18 cellular contexts compared by ENCODE assay signal in the genomic region with DNA sequence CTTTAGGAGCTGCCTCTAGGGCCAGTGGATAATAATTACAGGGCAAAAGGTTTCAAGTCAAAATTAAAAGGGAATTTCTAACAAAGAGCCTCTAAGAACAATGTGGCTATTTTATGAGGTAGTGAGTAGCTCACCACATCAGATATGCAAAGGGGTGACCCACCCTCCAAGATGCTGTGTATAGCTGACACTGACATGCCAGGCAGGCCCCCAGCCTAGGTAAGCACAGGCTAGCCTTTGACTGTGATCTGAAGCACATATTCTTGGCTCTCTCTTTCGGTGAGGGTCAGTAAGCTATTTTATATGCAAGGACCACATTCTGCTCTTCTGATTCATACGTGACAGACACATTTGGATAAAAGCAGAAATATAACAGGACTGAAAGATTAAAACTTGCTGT. TPM values are rescaled to one million over a fixed set of nuclear protein-coding genes. Genes with fewer than 3 reads are reported as not detected.
DNase-seq lines count a peak whose midpoint lies in the region; ATAC-seq and TF ChIP-seq lines count a peak whose summit lies in the region.
"Had no signal": no experiment of that assay in that cellular context is flagged by ENCODE, and none has a peak within 500 bp of the region (broad histone marks: within the 10 kb centered on the region; RNA-seq: fewer than 3 reads in every experiment).

No MANE protein-coding gene starts in this region.

- POLR2A ChIA-PET in SK-N-SH (lab: Yijun Ruan, JAX) (no interaction called here), Panc1 (lab: Charles Lee) (interaction anchor here (0.6 kb wide), 1 partner anchor 16 kb away, joined by 3 read pairs; no protein-coding TSS in a partner anchor)

- TF ChIP-seq CTCF in SK-N-SH (IDR thresholded peaks at IDR 0.05) (no peak), Panc1 (IDR thresholded peaks at IDR 0.05) (no peak), osteocyte (IDR thresholded peaks at IDR 0.05) (no peak), upper lobe of right lung (IDR thresholded peaks at IDR 0.05) (no peak)

- 94% methylated on average over 2 of the region's 2 CpGs for WGBS in SK-N-SH (ENCODE audit: low lambda C conversion rate)

- H3K9ac ChIP-seq in SK-N-SH = no peak overlapping the region

- H3K9me3 Mint-ChIP-seq in osteocyte (ENCODE audit: unreplicated experiment) = no peaks in the 10 kb centered on the region

- H3K27ac Mint-ChIP-seq in osteocyte (ENCODE audit: unreplicated experiment) = no peak overlapping the region
- H3K27ac Mint-ChIP-seq: CD14-positive monocyte had no signal

- no peaks in the 10 kb centered on the region for H3K9me2 ChIP-seq in SK-N-SH

- H3K4me2 ChIP-seq in SK-N-SH = no peak overlapping the region

- in situ Hi-C loops in Panc1 (cut with HindIII; ENCODE audit: low pct_unique_long_range_greater_than_20kb, low sequenced_read_pairs) = no loop called here

- peaks cover 41% of the 10 kb centered on the region for H3K4me1 Mint-ChIP-seq in osteocyte (ENCODE audit: unreplicated experiment)

- H3K79me2 ChIP-seq in SK-N-SH (ENCODE audit: insufficient read depth) = peaks cover 17% of the 10 kb centered on the region

- no peak for DNase-seq in SK-N-SH
- DNase-seq in Panc1 (ENCODE audit: low read depth, low spot score) = no peak
- DNase-seq in cerebellar cortex (ENCODE audit: low spot score) = peak; percentile 18
- peak; percentile 6 for DNase-seq in ureter (ENCODE audit: low spot score)
- no peak for DNase-seq in osteocyte (ENCODE audit: extremely low spot score, unreplicated experiment)
- DNase-seq in upper lobe of right lung = no peak
- DNase-seq: DND-41, GF-D8, NCI-H1417 treated with DMSO at 0.1 percent for 48 hours, NCI-H187 treated with DMSO at 0.1 percent for 48 hours, NCI-H345, NCI-H524 treated with DMSO at 0.1 percent for 48 hours, SJCRH30 had no signal

- H3K27me3 Mint-ChIP-seq in osteocyte (ENCODE audit: unreplicated experiment) = no peaks in the 10 kb centered on the region

- H3K4me1 ChIP-seq in SK-N-SH (ENCODE audit: control insufficient read depth in 1 of 2, insufficient read depth in 2 of 2, low read depth in 1 of 2, low read length in 1 of 2) (peaks cover 0 to 18% of the 10 kb centered on the region in 2 experiments; a peak in 1 of 4 replicates), Panc1 (ENCODE audit: control insufficient read depth, insufficient read depth, low read length) (peaks cover 59% of the 10 kb centered on the region), upper lobe of right lung (no peaks in the 10 kb centered on the region)
- H3K4me1 ChIP-seq: SJCRH30 had no signal

- H3K4me3 ChIP-seq in SK-N-SH (ENCODE audit: low read depth in 2 of 2, low read length in 1 of 2) = no peak overlapping the region
- no peak overlapping the region for H3K4me3 ChIP-seq in Panc1 (ENCODE audit: low read depth in 2 of 2, low read length in 2 of 2)
- no peak overlapping the region for H3K4me3 ChIP-seq in upper lobe of right lung
- H3K4me3 ChIP-seq: GM12878, SJCRH30 had no signal

- no peak overlapping the region for H2AFZ ChIP-seq in SK-N-SH (ENCODE audit: low read depth)

- no peak for TF ChIP-seq RAD21 in SK-N-SH (IDR thresholded peaks at IDR 0.05; ENCODE audit: low read length)

- no peaks in the 10 kb centered on the region for H3K9me3 ChIP-seq in SK-N-SH
- H3K9me3 ChIP-seq in Panc1 (ENCODE audit: control insufficient read depth, insufficient read depth, low read depth, low read length) = no peaks in the 10 kb centered on the region
- H3K9me3 ChIP-seq in upper lobe of right lung = no peaks in the 10 kb centered on the region
- H3K9me3 ChIP-seq: SJCRH30 had no signal

- H3K27me3 ChIP-seq in SK-N-SH (ENCODE audit: insufficient read depth) = no peaks in the 10 kb centered on the region
- H3K27me3 ChIP-seq in Panc1 (ENCODE audit: control insufficient read depth, insufficient read depth, low read length) = no peaks in the 10 kb centered on the region
- H3K27me3 ChIP-seq in upper lobe of right lung = no peaks in the 10 kb centered on the region
- H3K27me3 ChIP-seq: SJCRH30 had no signal

- no peak for ATAC-seq in SK-N-SH treated with all-trans-retinoic acid at 6 μM for 48 hours
- ATAC-seq in Panc1 = no peak
- ATAC-seq in GM21423 (IDR thresholded peaks at IDR 0.05; ENCODE audit: unreplicated experiment) = no peak
- no peak for ATAC-seq in upper lobe of right lung
- ATAC-seq: GM12878 had no signal

- H3K36me3 ChIP-seq in SK-N-SH (replicated peaks in 1 of 2; ENCODE audit: control insufficient read depth in 1 of 2, insufficient read depth in 2 of 2, low read length in 1 of 2) = no peaks in the 10 kb centered on the region
- no peaks in the 10 kb centered on the region for H3K36me3 ChIP-seq in Panc1 (ENCODE audit: control insufficient read depth, insufficient read depth, low read length)
- no peaks in the 10 kb centered on the region for H3K36me3 ChIP-seq in upper lobe of right lung
- H3K36me3 ChIP-seq: SJCRH30 had no signal

- TF ChIP-seq EP300 in SK-N-SH (IDR thresholded peaks at IDR 0.05; ENCODE audit: borderline replicate concordance in 1 of 2, low read depth in 1 of 2, low read length in 1 of 2) = no peak

- CTCF ChIA-PET in SK-N-SH (lab: Yijun Ruan, JAX) = interaction anchor here (0.6 to 3.9 kb wide), 5 partner anchors 9 to 332 kb away, joined by 3 to 30 read pairs (median 3); no protein-coding TSS in a partner anchor
- CTCF ChIA-PET in Panc1 (lab: Charles Lee) = no interaction called here

- intact Hi-C loops in Panc1 (cut with micrococcal nuclease; ENCODE audit: unreplicated experiment) (loop anchor here (10.0 kb wide), 1 partner anchor 182 kb away; no protein-coding TSS in a partner anchor), upper lobe of right lung (cut with DNase I) (loop anchor here (10.0 kb wide), 1 partner anchor 342 kb away; no protein-coding TSS in a partner anchor)

- no TSS peak for BruUV-seq in Panc1 (replicated peaks; lab: Mats Ljungman, UMichigan)

- no peaks in the 10 kb centered on the region for H4K20me1 ChIP-seq in SK-N-SH (ENCODE audit: insufficient read depth)

- no peaks in the 10 kb centered on the region for H3K36me3 Mint-ChIP-seq in osteocyte (ENCODE audit: unreplicated experiment)

- H3K4me3 Mint-ChIP-seq in osteocyte (ENCODE audit: unreplicated experiment) = no peak overlapping the region
- H3K4me3 Mint-ChIP-seq: CD14-positive monocyte had no signal

- H3K27ac ChIP-seq in SK-N-SH (ENCODE audit: low read depth in 2 of 2, low read length in 1 of 2) (no peak overlapping the region), Panc1 (ENCODE audit: low read length) (peak overlapping the region; percentile 82), upper lobe of right lung (no peak overlapping the region)
- H3K27ac ChIP-seq: 22Rv1, SJCRH30 had no signal

- H3F3A ChIP-seq in SK-N-SH (replicated peaks; ENCODE audit: insufficient read depth) = peaks cover 16% of the 10 kb centered on the region

TF ChIP-seq in SK-N-SH, 30 proteins besides CTCF, POLR2A, EP300 and RAD21:
- TF ChIP-seq FOSL2 (IDR thresholded peaks at IDR 0.05; ENCODE audit: borderline replicate concordance, low read depth) (peak; percentile 1; the same call in 1 of the 2 replicates), ELF1 (IDR thresholded peaks at IDR 0.05) (no peak)
TF ChIP-seq in SK-N-SH: peak in this region for 1.

TF ChIP-seq in SK-N-SH treated with all-trans-retinoic acid at 6 μM for 48 hours, 23 proteins besides CTCF, POLR2A, EP300 and RAD21 (continues in another document):
- TF ChIP-seq TCF4 (CRISPR knock-in tag; IDR thresholded peaks at IDR 0.05; ENCODE audit: borderline replicate concordance) (no peak), CSDC2 (CRISPR knock-in tag; IDR thresholded peaks at IDR 0.05) (no peak), TOX (CRISPR knock-in tag; IDR thresholded peaks at IDR 0.05; ENCODE audit: borderline replicate concordance) (no peak), OSR1 (CRISPR knock-in tag; IDR thresholded peaks at IDR 0.05) (no peak), PPARA (CRISPR knock-in tag; IDR thresholded peaks at IDR 0.05; ENCODE audit: borderline replicate concordance) (no peak), ESRRG (CRISPR knock-in tag; IDR thresholded peaks at IDR 0.05) (no peak), ZNF70 (CRISPR knock-in tag; IDR thresholded peaks at IDR 0.05) (no peak), ZFP3 (CRISPR knock-in tag; IDR thresholded peaks at IDR 0.05) (no peak), ISL1 (CRISPR knock-in tag; IDR thresholded peaks at IDR 0.05) (no peak), SNAI2 (CRISPR knock-in tag; IDR thresholded peaks at IDR 0.05) (no peak)
- TF ChIP-seq, protein P1, sequence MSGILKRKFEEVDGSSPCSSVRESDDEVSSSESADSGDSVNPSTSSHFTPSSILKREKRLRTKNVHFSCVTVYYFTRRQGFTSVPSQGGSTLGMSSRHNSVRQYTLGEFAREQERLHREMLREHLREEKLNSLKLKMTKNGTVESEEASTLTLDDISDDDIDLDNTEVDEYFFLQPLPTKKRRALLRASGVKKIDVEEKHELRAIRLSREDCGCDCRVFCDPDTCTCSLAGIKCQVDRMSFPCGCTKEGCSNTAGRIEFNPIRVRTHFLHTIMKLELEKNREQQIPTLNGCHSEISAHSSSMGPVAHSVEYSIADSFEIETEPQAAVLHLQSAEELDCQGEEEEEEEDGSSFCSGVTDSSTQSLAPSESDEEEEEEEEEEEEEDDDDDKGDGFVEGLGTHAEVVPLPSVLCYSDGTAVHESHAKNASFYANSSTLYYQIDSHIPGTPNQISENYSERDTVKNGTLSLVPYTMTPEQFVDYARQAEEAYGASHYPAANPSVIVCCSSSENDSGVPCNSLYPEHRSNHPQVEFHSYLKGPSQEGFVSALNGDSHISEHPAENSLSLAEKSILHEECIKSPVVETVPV (CRISPR knock-in tag; IDR thresholded peaks at IDR 0.05) = no peak

RNA-seq across cellular contexts. Expression of a gene that starts 2.8 kb away (rescaled TPM):
- polyA plus RNA-seq in SK-N-SH (2012; rRNA removed) = 64.8 and 79.1 TPM in 2 replicates
- 58.2 and 72.5 TPM in 2 replicates for polyA plus RNA-seq in SK-N-SH (2012; cell fraction: cytosol; rRNA removed)
- polyA plus RNA-seq in SK-N-SH (2012; cell fraction: nucleus; rRNA removed) = 76.8 and 79.3 TPM in 2 replicates
- total RNA-seq in Panc1 (2021; ENCODE audit: unreplicated experiment) = 65.4 TPM
- polyA plus RNA-seq in Panc1 (2012; ENCODE audit: insufficient read length) = 51.1 TPM
- 57.9 TPM for total RNA-seq in ureter
- total RNA-seq in osteocyte = 4.5 and 5.7 TPM in 2 replicates
- total RNA-seq in upper lobe of right lung = 25.6 TPM
- polyA plus RNA-seq: CD14-positive monocyte had no signal

Comparison
In these comparisons a context has a peak if more than half of its experiments do, and no peak if none do; other contexts are left out.
1. DNase-seq: peak in cerebellar cortex (single experiment) and ureter (single experiment); none in SK-N-SH (single experiment), Panc1 (single experiment), osteocyte (single experiment) and upper lobe of right lung (single experiment).